ENCODE assay signal across 8 cellular contexts in the genomic region with DNA sequence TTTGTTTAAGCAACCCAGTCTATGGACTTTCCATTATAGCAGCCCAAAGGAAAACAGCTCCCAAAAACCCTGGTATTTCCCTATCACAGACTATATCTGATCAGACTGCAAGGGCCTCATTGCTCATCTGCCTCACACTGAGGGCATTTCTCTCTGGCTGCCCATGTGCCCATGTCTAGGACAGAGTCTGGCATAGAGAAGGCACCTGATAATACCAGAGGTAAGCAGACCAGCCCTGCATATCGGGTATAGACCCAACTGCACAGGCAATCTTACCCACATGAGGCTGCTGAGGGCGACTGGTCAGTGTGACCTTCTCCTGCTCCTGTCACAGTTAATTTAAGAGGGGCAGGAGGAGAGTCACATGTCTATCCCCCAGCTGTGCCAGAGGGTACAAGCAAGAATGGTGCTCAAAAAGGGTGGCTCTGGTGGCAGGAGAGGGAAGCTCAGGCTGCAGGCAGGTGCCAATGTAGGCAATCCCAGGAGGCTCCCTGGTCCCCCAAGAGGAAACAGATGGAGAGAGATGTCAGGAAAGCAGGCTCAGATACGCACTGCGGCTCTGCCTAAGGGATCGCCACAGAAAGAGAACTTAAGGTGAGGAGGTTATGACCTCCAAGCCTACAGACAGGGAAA. TPM values are rescaled to one million over a fixed set of nuclear protein-coding genes. Genes with fewer than 3 reads are reported as not detected.
DNase-seq lines count a peak whose midpoint lies in the region; ATAC-seq and TF ChIP-seq lines count a peak whose summit lies in the region.

No MANE protein-coding gene starts in this region.

- H3K27me3 ChIP-seq in cardiac muscle cell = no peaks in the 10 kb centered on the region

- H3K4me1 ChIP-seq in cardiac muscle cell (ENCODE audit: low read depth) = peaks cover 58% of the 10 kb centered on the region

- no peaks in the 10 kb centered on the region for H3K9me3 Mint-ChIP-seq in activated CD4-positive, alpha-beta memory T cell treated with anti-CD3 and anti-CD28 coated beads, Interleukin-2, amount 10 ng/mL, durations not matched to agents 7 days and 5 days
- H3K9me3 Mint-ChIP-seq in immature natural killer cell = no peaks in the 10 kb centered on the region

- intact Hi-C loops in left ventricle myocardium superior (cut with micrococcal nuclease) = no loop called here

- POLR2A ChIA-PET in activated CD4-positive, alpha-beta memory T cell treated with anti-CD3 and anti-CD28 coated beads, Interleukin-2, amount 10 ng/mL, durations not matched to agents 7 days and 5 days (lab: Charles Lee) = interaction anchor here (0.7 to 2.0 kb wide), 7 partner anchors 8 to 138 kb away, joined by 3 to 8 read pairs (median 4); no protein-coding TSS in a partner anchor

- H3K36me3 Mint-ChIP-seq in activated CD4-positive, alpha-beta memory T cell treated with anti-CD3 and anti-CD28 coated beads, Interleukin-2, amount 10 ng/mL, durations not matched to agents 7 days and 5 days (ENCODE audit: low read depth) = peaks cover 64% of the 10 kb centered on the region
- peaks cover 4 to 11% (median 7%) of the 10 kb centered on the region in 3 donors for H3K36me3 Mint-ChIP-seq in immature natural killer cell

- H3K9me3 ChIP-seq in cardiac muscle cell (ENCODE audit: low read depth) = no peaks in the 10 kb centered on the region

- H3K36me3 ChIP-seq in cardiac muscle cell = peaks cover 11% of the 10 kb centered on the region

- H3K4me3 ChIP-seq in cardiac muscle cell = no peak overlapping the region

- TF ChIP-seq CTCF in cardiac muscle cell (IDR thresholded peaks at IDR 0.05; ENCODE audit: low read depth, low read length) = no peak

- no peaks in the 10 kb centered on the region for H3K27me3 Mint-ChIP-seq in activated CD4-positive, alpha-beta memory T cell treated with anti-CD3 and anti-CD28 coated beads, Interleukin-2, amount 10 ng/mL, durations not matched to agents 7 days and 5 days
- peaks cover 48 to 78% (median 54%) of the 10 kb centered on the region in 3 donors for H3K27me3 Mint-ChIP-seq in immature natural killer cell (ENCODE audit: low read depth in 3 of 3)

- H3K27ac Mint-ChIP-seq in activated CD4-positive, alpha-beta memory T cell treated with anti-CD3 and anti-CD28 coated beads, Interleukin-2, amount 10 ng/mL, durations not matched to agents 7 days and 5 days = peak overlapping the region; percentile 98
- H3K27ac Mint-ChIP-seq in immature natural killer cell = peak overlapping the region; percentile 96 to 98 (median 97)

- H3K27ac ChIP-seq in cardiac muscle cell = peak overlapping the region; percentile 96
- peak overlapping the region; percentile 82 for H3K27ac ChIP-seq in temporal lobe (ENCODE audit: low read depth, low read length)

- ATAC-seq in left ventricle myocardium superior = no peak

- H3K4me3 Mint-ChIP-seq in activated CD4-positive, alpha-beta memory T cell treated with anti-CD3 and anti-CD28 coated beads, Interleukin-2, amount 10 ng/mL, durations not matched to agents 7 days and 5 days = peak overlapping the region; percentile 98
- H3K4me3 Mint-ChIP-seq in immature natural killer cell = peak overlapping the region; percentile 68 to 95 (median 83)

- CTCF ChIA-PET in activated CD4-positive, alpha-beta memory T cell treated with anti-CD3 and anti-CD28 coated beads, Interleukin-2, amount 10 ng/mL, durations not matched to agents 7 days and 5 days (lab: Charles Lee) = interaction anchor here (1.4 to 2.6 kb wide), 2 partner anchors 28 to 141 kb away, joined by 3 to 10 read pairs; no protein-coding TSS in a partner anchor

- peaks cover 77% of the 10 kb centered on the region for H3K4me1 Mint-ChIP-seq in activated CD4-positive, alpha-beta memory T cell treated with anti-CD3 and anti-CD28 coated beads, Interleukin-2, amount 10 ng/mL, durations not matched to agents 7 days and 5 days
- peaks cover 75% of the 10 kb centered on the region in 2 donors for H3K4me1 Mint-ChIP-seq in immature natural killer cell

- peak in 1 of 2 donors; percentile 14 for DNase-seq in cardiac muscle cell (ENCODE audit: low read depth in 1 of 2, low spot score in 1 of 2)
- DNase-seq in left ventricle myocardium superior = no peak
- no peak for DNase-seq in activated CD4-positive, alpha-beta memory T cell treated with anti-CD3 and anti-CD28 coated beads, Interleukin-2, amount 10 ng/mL, durations not matched to agents 7 days and 5 days
- no peak for DNase-seq in immature natural killer cell
- no peak for DNase-seq in NCI-H2196 treated with DMSO at 0.1 percent for 48 hours (lab: John Stamatoyannopoulos, UW; ENCODE audit: unreplicated experiment)
- DNase-seq in NCI-H748 treated with DMSO at 0.1 percent for 48 hours (lab: John Stamatoyannopoulos, UW) = no peak
- DNase-seq in HCEC 1CT = no peak

RNA-seq across cellular contexts. Expression of a gene that starts 3.1 kb away (rescaled TPM):
- total RNA-seq in cardiac muscle cell (11.0 and 13.6 TPM in 2 replicates), left ventricle myocardium superior (11.2 TPM), temporal lobe (3.7 TPM)
- polyA plus RNA-seq in cardiac muscle cell (9.6 and 11.7 TPM in 2 replicates), immature natural killer cell (10 to 100 TPM; 42.1 to 46.6 (median 43.4) TPM)
- total RNA-seq in activated CD4-positive, alpha-beta memory T cell treated with anti-CD3 and anti-CD28 coated beads, Interleukin-2, amount 10 ng/mL, durations not matched to agents 7 days and 5 days = 10 to 100 TPM; 32.5 to 33.2 TPM

RNA-seq across cellular contexts. Expression of a gene that starts 42.1 kb away (rescaled TPM):
- 195 and 315 TPM in 2 replicates for total RNA-seq in cardiac muscle cell
- polyA plus RNA-seq in cardiac muscle cell = 136 and 199 TPM in 2 replicates
- total RNA-seq in left ventricle myocardium superior = 263 TPM
- under 1 TPM; 0.03 to 0.05 TPM for total RNA-seq in activated CD4-positive, alpha-beta memory T cell treated with anti-CD3 and anti-CD28 coated beads, Interleukin-2, amount 10 ng/mL, durations not matched to agents 7 days and 5 days
- polyA plus RNA-seq in immature natural killer cell = under 1 TPM in 2 of 3 donors, not detected in 1; 0.03 to 0.27 TPM
- not detected for total RNA-seq in temporal lobe

RNA-seq across cellular contexts. Expression of a gene that starts 42.8 kb away (rescaled TPM):
- total RNA-seq in cardiac muscle cell = 2.7 and 3.1 TPM in 2 replicates
- 2.9 and 4.2 TPM in 2 replicates for polyA plus RNA-seq in cardiac muscle cell
- total RNA-seq in left ventricle myocardium superior = 1.1 TPM
- total RNA-seq in activated CD4-positive, alpha-beta memory T cell treated with anti-CD3 and anti-CD28 coated beads, Interleukin-2, amount 10 ng/mL, durations not matched to agents 7 days and 5 days = 10 to 100 TPM; 11.2 to 12.1 TPM
- polyA plus RNA-seq in immature natural killer cell = under 1 TPM in 2 of 3 donors, not detected in 1; 0.39 to 0.45 TPM
- total RNA-seq in temporal lobe = 2.0 TPM

RNA-seq across cellular contexts. Expression of a gene that starts 42.9 kb away (rescaled TPM):
- total RNA-seq in cardiac muscle cell (128 and 135 TPM in 2 replicates), left ventricle myocardium superior (50.6 TPM), temporal lobe (18.2 TPM)
- polyA plus RNA-seq in cardiac muscle cell (69.3 and 70.3 TPM in 2 replicates), immature natural killer cell (1 to 10 TPM; 5.3 to 7.8 (median 5.4) TPM)
- total RNA-seq in activated CD4-positive, alpha-beta memory T cell treated with anti-CD3 and anti-CD28 coated beads, Interleukin-2, amount 10 ng/mL, durations not matched to agents 7 days and 5 days = 10 to 100 TPM; 52.0 to 53.1 TPM

Comparison
In these comparisons a context has a peak if more than half of its experiments do, and no peak if none do; other contexts are left out.
1. RNA of a gene that starts 42.1 kb away (total RNA-seq): 195 to 315 TPM in cardiac muscle cell and 263 TPM in left ventricle myocardium superior (single experiment); 0.03 to 0.05 TPM in activated CD4-positive, alpha-beta memory T cell treated with anti-CD3 and anti-CD28 coated beads, Interleukin-2, amount 10 ng/mL, durations not matched to agents 7 days and 5 days and not detected in temporal lobe (single experiment); every median in the first group is over 100 times any median in the second.